In genomic region chr17:19945009-19945650, GRCh38 we compare ENCODE assay signal across 23 cellular contexts. TPM values are rescaled to one million over a fixed set of nuclear protein-coding genes. Genes with fewer than 3 reads are reported as not detected.
DNase-seq lines count a peak whose midpoint lies in the region; ATAC-seq, FAIRE-seq and TF ChIP-seq lines count a peak whose summit lies in the region.
"Had no signal": no experiment of that assay in that cellular context is flagged by ENCODE, and none has a peak within 500 bp of the region (broad histone marks: within the 10 kb centered on the region; RNA-seq: fewer than 3 reads in every experiment).

No MANE protein-coding gene starts in this region.

- peaks cover 5 to 10% of the 10 kb centered on the region in 2 experiments; a peak in 4 of 5 replicates for H3K4me1 ChIP-seq in K562 (replicated peaks in 1 of 2; ENCODE audit: control insufficient read depth in 2 of 2, insufficient read depth in 2 of 2, low read length in 2 of 2)
- peaks cover 0 to 44% (median 32%) of the 10 kb centered on the region in 4 donors for H3K4me1 ChIP-seq in sigmoid colon
- H3K4me1 ChIP-seq: colonic mucosa, Peyer's patch had no signal

- peaks cover 72% of the 10 kb centered on the region for H3K79me2 ChIP-seq in K562 (ENCODE audit: control insufficient read depth, insufficient read depth, low read length)

- H3K4me1 Mint-ChIP-seq in stimulated activated naive CD8-positive, alpha-beta T cell treated with anti-CD3 and anti-CD28 coated beads, Interleukin-15, Interleukin-2, amounts not matched to agents 100 ng/mL and 50 ng/mL, for 24 hours (ENCODE audit: low read depth), result peaks cover 49% of the 10 kb centered on the region
- peaks cover 27% of the 10 kb centered on the region for H3K4me1 Mint-ChIP-seq in T-helper 17 cell

- H3K9ac ChIP-seq in K562 (ENCODE audit: insufficient read depth in 1 of 2, low read depth in 2 of 2, low read length in 2 of 2), result no peak overlapping the region

- TF ChIP-seq POLR2A in K562 (conservative IDR thresholded peaks at IDR 0.05) (no peak), sigmoid colon (IDR thresholded peaks at IDR 0.05) (no peak)

- H3K4me2 ChIP-seq in K562 (ENCODE audit: insufficient read depth, low read length), result peak overlapping the region; percentile 10; the same call in 1 of the 2 replicates

- no peak for TF ChIP-seq CTCF in K562 (IDR thresholded peaks at IDR 0.05 in 2 of 3, conservative IDR thresholded peaks at IDR 0.05 in 1 of 3; ENCODE audit: insufficient read depth in 2 of 3, low read depth in 1 of 3, low read length in 3 of 3)
- no peak for TF ChIP-seq CTCF in sigmoid colon (IDR thresholded peaks at IDR 0.05)
- TF ChIP-seq CTCF in dorsolateral prefrontal cortex (IDR thresholded peaks at IDR 0.05 in 54 of 56, conservative IDR thresholded peaks at IDR 0.05 in 2 of 56; ENCODE audit: low read depth in 1 of 56, partially characterized antibody in 56 of 56), result no peak

- H3K36me3 Mint-ChIP-seq in stimulated activated naive CD8-positive, alpha-beta T cell treated with anti-CD3 and anti-CD28 coated beads, Interleukin-15, Interleukin-2, amounts not matched to agents 100 ng/mL and 50 ng/mL, for 24 hours (ENCODE audit: low read depth), result peaks cover 63% of the 10 kb centered on the region
- H3K36me3 Mint-ChIP-seq in T-helper 17 cell (ENCODE audit: low read depth), result peaks cover 5% of the 10 kb centered on the region

- FAIRE-seq in K562 (lab: Jason Lieb, UNC), result peak; percentile 85
- FAIRE-seq: small intestine had no signal

- H3K4me3 Mint-ChIP-seq in stimulated activated naive CD8-positive, alpha-beta T cell treated with anti-CD3 and anti-CD28 coated beads, Interleukin-15, Interleukin-2, amounts not matched to agents 100 ng/mL and 50 ng/mL, for 24 hours, result no peak overlapping the region
- H3K4me3 Mint-ChIP-seq in T-helper 17 cell, result no peak overlapping the region

- H3K27ac Mint-ChIP-seq in stimulated activated naive CD8-positive, alpha-beta T cell treated with anti-CD3 and anti-CD28 coated beads, Interleukin-15, Interleukin-2, amounts not matched to agents 100 ng/mL and 50 ng/mL, for 24 hours, result peak overlapping the region; percentile 6
- H3K27ac Mint-ChIP-seq in T-helper 17 cell, result peak overlapping the region; percentile 86

- CTCF ChIA-PET in K562 (lab: Yijun Ruan, JAX; ENCODE audit: low intra/inter-chr PET ratio), result no interaction called here

- H3K27me3 ChIP-seq in K562 (ENCODE audit: control insufficient read depth in 2 of 2, insufficient read depth in 2 of 2, low read length in 2 of 2) (no peaks in the 10 kb centered on the region), sigmoid colon (no peaks in the 10 kb centered on the region), dorsolateral prefrontal cortex (no peaks in the 10 kb centered on the region)
- H3K27me3 ChIP-seq: brain microvascular endothelial cell, colonic mucosa, Peyer's patch, thyroid gland had no signal

- in situ Hi-C loops in K562 (cut with MboI), result no loop called here

- H4K20me1 ChIP-seq in K562 (replicated peaks; ENCODE audit: control insufficient read depth, insufficient read depth, low read length), result no peaks in the 10 kb centered on the region; the same call in 1 of the 2 replicates

- no peaks in the 10 kb centered on the region for H3K27me3 Mint-ChIP-seq in stimulated activated naive CD8-positive, alpha-beta T cell treated with anti-CD3 and anti-CD28 coated beads, Interleukin-15, Interleukin-2, amounts not matched to agents 100 ng/mL and 50 ng/mL, for 24 hours
- H3K27me3 Mint-ChIP-seq in T-helper 17 cell, result no peaks in the 10 kb centered on the region

- no peaks in the 10 kb centered on the region for H3K9me3 ChIP-seq in T-helper 17 cell (ENCODE audit: control insufficient read depth, low read length, poor library complexity, severe bottlenecking)
- H3K9me3 ChIP-seq in K562 (replicated peaks; ENCODE audit: control insufficient read depth, insufficient read depth, low read depth, low read length), result no peaks in the 10 kb centered on the region
- no peaks in the 10 kb centered on the region for H3K9me3 ChIP-seq in sigmoid colon
- H3K9me3 ChIP-seq: colonic mucosa, Peyer's patch, prostate gland, thyroid gland had no signal

- no peak overlapping the region for H3K4me3 ChIP-seq in K562
- no peak overlapping the region for H3K4me3 ChIP-seq in sigmoid colon
- H3K4me3 ChIP-seq in dorsolateral prefrontal cortex, result no peak overlapping the region
- H3K4me3 ChIP-seq: colonic mucosa, Peyer's patch, prostate gland, thyroid gland had no signal

- no peak for DNase-seq in stimulated activated naive CD8-positive, alpha-beta T cell treated with anti-CD3 and anti-CD28 coated beads, Interleukin-15, Interleukin-2, amounts not matched to agents 100 U/mL and 50 U/mL, for 24 hours
- DNase-seq in T-helper 17 cell (no peak), K562 (ENCODE audit: extremely low read depth in 1 of 4, low spot score in 3 of 4) (peak in 2 of 4 experiments; percentile 46 to 57), DMS114 treated with DMSO at 0.1 percent for 48 hours (lab: John Stamatoyannopoulos, UW; ENCODE audit: unreplicated experiment) (no peak), sigmoid colon (no peak), dorsolateral prefrontal cortex (no peak)
- DNase-seq: brain microvascular endothelial cell; colonic mucosa; GF-D8; islet precursor cell; NCI-H1092; NCI-H1930; NCI-H345; Peyer's patch; small intestine; stimulated activated CD4-positive, alpha-beta T cell treated with anti-CD3 and anti-CD28 coated beads, Interleukin-2, amount 100 ng/mL, for 24 hours; stimulated activated naive CD4-positive, alpha-beta T cell; T-helper 9 cell; thyroid gland had no signal

- H3K9me3 Mint-ChIP-seq in stimulated activated naive CD8-positive, alpha-beta T cell treated with anti-CD3 and anti-CD28 coated beads, Interleukin-15, Interleukin-2, amounts not matched to agents 100 ng/mL and 50 ng/mL, for 24 hours, result no peaks in the 10 kb centered on the region

- no peaks in the 10 kb centered on the region for H3K9me1 ChIP-seq in K562 (ENCODE audit: control insufficient read depth, insufficient read depth, low read length)

- H3K36me3 ChIP-seq in K562 (ENCODE audit: control insufficient read depth, insufficient read depth, low read length) (peaks cover 74% of the 10 kb centered on the region), sigmoid colon (peaks cover 0 to 21% (median 5%) of the 10 kb centered on the region in 4 donors)
- H3K36me3 ChIP-seq: prostate gland had no signal

- BruUV-seq in K562 (replicated peaks; lab: Mats Ljungman, UMichigan), result no TSS peak

- intact Hi-C loops in K562 (cut with micrococcal nuclease) (no loop called here), sigmoid colon (cut with DNase I) (no loop called here), dorsolateral prefrontal cortex (cut with DNase I) (no loop called here)

- H3K27ac ChIP-seq in K562 (ENCODE audit: extremely low read depth, low read depth, low read length) (peak overlapping the region; percentile 32; the same call in 1 of the 3 replicates), sigmoid colon (no peak overlapping the region), dorsolateral prefrontal cortex (peak overlapping the region in 11 of 59 donors; percentile 8 to 52 (median 23))
- H3K27ac ChIP-seq: brain microvascular endothelial cell, colonic mucosa, Peyer's patch, prostate gland had no signal

- TF ChIP-seq RAD21 in K562 (CRISPR knock-in tag; conservative IDR thresholded peaks at IDR 0.05 in 1 of 2, IDR thresholded peaks at IDR 0.05 in 1 of 2), result no peak

- WGBS in K562 (ENCODE audit: insufficient coverage, low coverage, missing lambda C conversion rate), result 6% methylated on average over 2 of the region's 2 CpGs
- WGBS in sigmoid colon, 2 donors, result 73 to 85% methylated on average over 2 of the region's 2 CpGs

- ATAC-seq in stimulated activated naive CD8-positive, alpha-beta T cell treated with anti-CD3 and anti-CD28 coated beads, Interleukin-15, Interleukin-2, amounts not matched to agents 100 U/mL and 50 U/mL, for 24 hours, result no peak
- ATAC-seq in T-helper 17 cell (no peak), K562 (peak; percentile 39; the same call in 1 of the 3 replicates), HG03521 (IDR thresholded peaks at IDR 0.05; ENCODE audit: unreplicated experiment) (no peak)
- ATAC-seq: activated CD4-positive, CD25-positive, alpha-beta regulatory T cell treated with anti-CD3 and anti-CD28 coated beads, Interleukin-2, amount 50 U/mL, for 24 hours had no signal

- POLR2A ChIA-PET in K562 (lab: Yijun Ruan, JAX), result interaction anchor here (1.0 kb wide), 1 partner anchor 10 kb away, joined by 5 read pairs; no protein-coding TSS in a partner anchor

- H2AFZ ChIP-seq in K562 (ENCODE audit: low read depth, low read length), result no peak overlapping the region

- TF ChIP-seq EP300 in K562 (IDR thresholded peaks at IDR 0.05; ENCODE audit: low read length) (no peak), sigmoid colon (IDR thresholded peaks at IDR 0.05) (no peak)

TF ChIP-seq in K562, 482 proteins besides CTCF, POLR2A, EP300 and RAD21 (continues in another document):
- TF ChIP-seq SMARCA4 (IDR thresholded peaks at IDR 0.05) (peak; percentile 73), KHSRP (IDR thresholded peaks at IDR 0.05) (no peak), CBFA2T2 (conservative IDR thresholded peaks at IDR 0.05) (peak; percentile 79), TAL1 (IDR thresholded peaks at IDR 0.05) (peak; percentile 80)
- TF ChIP-seq, protein P1, sequence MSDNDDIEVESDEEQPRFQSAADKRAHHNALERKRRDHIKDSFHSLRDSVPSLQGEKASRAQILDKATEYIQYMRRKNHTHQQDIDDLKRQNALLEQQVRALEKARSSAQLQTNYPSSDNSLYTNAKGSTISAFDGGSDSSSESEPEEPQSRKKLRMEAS (CRISPR knock-in tag; IDR thresholded peaks at IDR 0.05), result no peak

RNA-seq across cellular contexts. Expression of gene AKAP10, which starts 32.5 kb away (rescaled TPM):
- total RNA-seq in T-helper 17 cell, result 10 to 100 TPM; 39.8 to 41.1 TPM
- total RNA-seq in K562 (2011; cell fraction: chromatin; rRNA removed; ENCODE audit: low replicate concordance), result 44.9 and 127 TPM in 2 replicates
- total RNA-seq in K562 (2011; cell fraction: nucleolus; rRNA removed), result 19.7 and 25.9 TPM in 2 replicates
- total RNA-seq in K562 (2011; cell fraction: nucleoplasm; rRNA removed), result 38.6 and 44.4 TPM in 2 replicates
- total RNA-seq in K562 (2014; rRNA removed), result 5.3 and 5.8 TPM in 2 replicates
- 13.6 and 15.0 TPM in 2 replicates for total RNA-seq in K562 (2014; rRNA removed; fragmentation: Illumina TruSeq; extraction: Trizol)
- total RNA-seq in K562 (2015; rRNA removed; fragmentation: Illumina TruSeq; extraction: Trizol), result 10.3 and 12.0 TPM in 2 replicates
- 13.8 and 14.4 TPM in 2 replicates for total RNA-seq in K562 (2021)
- polyA plus RNA-seq in K562 (2011; rRNA removed), result 20.3 and 21.1 TPM in 2 replicates
- polyA plus RNA-seq in K562 (2011; cell fraction: cytosol; rRNA removed), result 5.6 and 10.4 TPM in 2 replicates
- polyA plus RNA-seq in K562 (2011; cell fraction: nucleus; rRNA removed), result 23.1 and 29.8 TPM in 2 replicates
- polyA plus RNA-seq in K562 (2012), result 5.3 and 7.3 TPM in 2 replicates
- polyA plus RNA-seq in K562 (2014; fragmentation: Illumina TruSeq; extraction: Trizol), result 8.2 and 9.0 TPM in 2 replicates
- 1 to 10 TPM; 4.0 to 4.3 TPM for polyA plus RNA-seq in K562 (2014; fragmentation: Nextera tagmentation; extraction: Ambion mirVana)
- 8.0 and 8.6 TPM in 2 replicates for polyA plus RNA-seq in K562 (2014; rRNA removed)
- 39.6 and 42.2 TPM in 2 replicates for polyA minus RNA-seq in K562 (2011; rRNA and poly(A)+ RNA removed)
- polyA minus RNA-seq in K562 (2011; cell fraction: cytosol; rRNA and poly(A)+ RNA removed), result 8.7 and 10.1 TPM in 2 replicates
- 13.3 and 20.7 TPM in 2 replicates for polyA minus RNA-seq in K562 (2011; cell fraction: nucleus; rRNA and poly(A)+ RNA removed)
- 10 to 100 TPM; 24.0 to 37.5 (median 30.9) TPM for total RNA-seq in sigmoid colon
- polyA plus RNA-seq in sigmoid colon, result 10 to 100 TPM in 2 of 3 donors, 1 to 10 TPM in 1; 9.5 to 12.0 (median 11.4) TPM
- total RNA-seq in dorsolateral prefrontal cortex, result 10 to 100 TPM; 47.3 to 84.2 (median 63.2) TPM
